Comparison of ENCODE assay signal across 38 cellular contexts in the genomic region with DNA sequence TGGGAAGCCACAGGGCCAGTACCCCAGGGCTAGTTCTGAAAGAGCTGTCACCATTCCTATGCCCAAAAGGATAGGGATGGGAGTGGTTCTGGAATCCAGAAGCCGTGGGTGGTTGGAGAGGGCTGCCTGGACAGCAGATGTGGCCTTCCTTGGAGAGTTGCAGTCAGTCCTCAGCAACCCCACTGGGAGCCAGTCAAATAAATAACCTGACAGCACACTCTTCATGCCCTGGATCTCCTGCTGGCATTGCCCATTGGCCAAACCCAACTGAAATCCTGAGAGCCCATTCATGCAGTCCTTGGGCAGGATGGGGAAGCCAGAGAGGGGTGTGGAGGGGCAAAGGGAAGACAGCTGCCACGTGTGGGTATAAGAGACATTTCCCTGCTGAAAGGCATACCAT.
"Had no signal": no experiment of that assay in that cellular context is flagged by ENCODE, and none has a peak within 500 bp of the region (broad histone marks: within the 10 kb centered on the region; RNA-seq: fewer than 3 reads in every experiment).

No MANE protein-coding gene starts in this region.

- H3K27ac Mint-ChIP-seq: activated CD4-positive, alpha-beta memory T cell treated with anti-CD3 and anti-CD28 coated beads, Interleukin-2, amount 10 ng/mL, durations not matched to agents 7 days and 5 days; activated naive CD8-positive, alpha-beta T cell treated with anti-CD3 and anti-CD28 coated beads for 36 hours; activated T-cell treated with anti-CD3 and anti-CD28 coated beads, Interleukin-2, amount 50 U/mL, for 72 hours; activated T-helper 17 cell treated with anti-CD3 and anti-CD28 coated beads, Interleukin-2, amount 50 U/mL, for 72 hours had no signal

- H3K4me1 ChIP-seq: ascending aorta, Peyer's patch had no signal

- DNase-seq: activated CD4-positive, alpha-beta memory T cell treated with anti-CD3 and anti-CD28 coated beads, Interleukin-2, amount 10 ng/mL, durations not matched to agents 7 days and 5 days; activated CD4-positive, alpha-beta T cell treated with anti-CD3 and anti-CD28 coated beads for 1 hour; activated CD4-positive, alpha-beta T cell treated with anti-CD3 and anti-CD28 coated beads for 48 hours; activated CD4-positive, CD25-positive, alpha-beta regulatory T cell; activated CD8-positive, alpha-beta memory T cell treated with anti-CD3 and anti-CD28 coated beads for 24 hours; activated effector memory CD4-positive, alpha-beta T cell treated with anti-CD3 and anti-CD28 coated beads, Interleukin-2, amount 50 U/mL, for 16 hours; activated naive CD4-positive, alpha-beta T cell; activated naive CD4-positive, alpha-beta T cell treated with anti-CD3 and anti-CD28 coated beads, Interleukin-2, amount 50 U/mL, for 16 hours; activated naive CD8-positive, alpha-beta T cell treated with anti-CD3 and anti-CD28 coated beads for 36 hours; activated T-cell treated with anti-CD3 and anti-CD28 coated beads, Interleukin-2, amount 50 U/mL, for 1 hour; activated T-cell treated with anti-CD3 and anti-CD28 coated beads, Interleukin-2, amount 50 U/mL, for 72 hours; amniotic stem cell; KG1; NCI-H1092 treated with DMSO at 0.1 percent for 48 hours; NCI-H1417; NCI-H146; NCI-H187; NCI-H2029 treated with DMSO at 0.1 percent for 48 hours; NCI-H2107; NCI-H2171; NCI-H510A; NCI-H526; NCI-H748 treated with DMSO at 0.1 percent for 48 hours; NK-92 treated with Interleukin-12 subunit alpha and Interleukin-12 subunit beta, amount 100 ng/mL, for 24 hours; PC-3; Peyer's patch; SIG-M5; SW 1271; T-helper 1 cell; T-helper 2 cell; T-helper 9 cell; WERI-Rb-1 had no signal

- H3K36me3 Mint-ChIP-seq: activated naive CD8-positive, alpha-beta T cell treated with anti-CD3 and anti-CD28 coated beads for 36 hours had no signal

- H3K36me3 ChIP-seq: ascending aorta, cardiac muscle cell, Peyer's patch, WERI-Rb-1 had no signal

- H3K9me3 ChIP-seq: ascending aorta, Peyer's patch had no signal

- H3K4me3 Mint-ChIP-seq: activated CD4-positive, alpha-beta memory T cell treated with anti-CD3 and anti-CD28 coated beads, Interleukin-2, amount 10 ng/mL, durations not matched to agents 7 days and 5 days; activated naive CD8-positive, alpha-beta T cell treated with anti-CD3 and anti-CD28 coated beads for 36 hours; activated T-cell treated with anti-CD3 and anti-CD28 coated beads, Interleukin-2, amount 50 U/mL, for 72 hours; activated T-helper 17 cell treated with anti-CD3 and anti-CD28 coated beads, Interleukin-2, amount 50 U/mL, for 72 hours; central memory CD8-positive, alpha-beta T cell had no signal

- H3K4me3 ChIP-seq: ascending aorta, cardiac muscle cell, Peyer's patch had no signal

- H3K4me1 Mint-ChIP-seq: activated naive CD8-positive, alpha-beta T cell treated with anti-CD3 and anti-CD28 coated beads for 36 hours; activated T-helper 17 cell treated with anti-CD3 and anti-CD28 coated beads, Interleukin-2, amount 50 U/mL, for 72 hours had no signal

- H3K27ac ChIP-seq: ascending aorta, cardiac muscle cell, Peyer's patch, RWPE1, WERI-Rb-1 had no signal

- H3K27me3 ChIP-seq: ascending aorta, cardiac muscle cell, Peyer's patch had no signal

- ATAC-seq: activated T-cell treated with anti-CD3 and anti-CD28 coated beads, Interleukin-2, amount 50 U/mL, for 72 hours; activated T-helper 17 cell treated with anti-CD3 and anti-CD28 coated beads, Interleukin-2, amount 50 U/mL, for 72 hours; PC-3; Right ventricle myocardium inferior had no signal

- H3K9me3 Mint-ChIP-seq: activated CD4-positive, alpha-beta memory T cell treated with anti-CD3 and anti-CD28 coated beads, Interleukin-2, amount 10 ng/mL, durations not matched to agents 7 days and 5 days; activated naive CD8-positive, alpha-beta T cell treated with anti-CD3 and anti-CD28 coated beads for 36 hours; activated T-cell treated with anti-CD3 and anti-CD28 coated beads, Interleukin-2, amount 50 U/mL, for 72 hours; activated T-helper 17 cell treated with anti-CD3 and anti-CD28 coated beads, Interleukin-2, amount 50 U/mL, for 72 hours; central memory CD8-positive, alpha-beta T cell had no signal
